ENCODE assay signal across 2 cellular contexts in genomic region chr5:122164831-122165573, GRCh38.
TF ChIP-seq lines count a peak whose summit lies in the region.

No MANE protein-coding gene starts in this region.

TF ChIP-seq in IMR-90, 13 proteins besides CTCF, POLR2A, EP300 and RAD21:
- no peak for TF ChIP-seq RCOR1 (IDR thresholded peaks at IDR 0.05; ENCODE audit: insufficient replicate concordance, low read length)
- TF ChIP-seq ELK1 (IDR thresholded peaks at IDR 0.05; ENCODE audit: borderline replicate concordance, low read depth, low read length): no peak
- no peak for TF ChIP-seq FOS (IDR thresholded peaks at IDR 0.05; ENCODE audit: low read depth, low read length)
- TF ChIP-seq SMC3 (IDR thresholded peaks at IDR 0.05; ENCODE audit: low read depth, low read length): no peak
- TF ChIP-seq NFE2L2 (IDR thresholded peaks at IDR 0.05; ENCODE audit: low read depth, low read length): no peak
- TF ChIP-seq CHD1 (IDR thresholded peaks at IDR 0.05; ENCODE audit: low read depth, low read length): no peak
- no peak for TF ChIP-seq MAZ (IDR thresholded peaks at IDR 0.05; ENCODE audit: borderline replicate concordance, low read depth, low read length)
- no peak for TF ChIP-seq BHLHE40 (IDR thresholded peaks at IDR 0.05; ENCODE audit: low read depth, low read length)
- no peak for TF ChIP-seq USF2 (IDR thresholded peaks at IDR 0.05; ENCODE audit: low read depth, low read length)
- no peak for TF ChIP-seq CEBPB (IDR thresholded peaks at IDR 0.05; ENCODE audit: low read depth, low read length)
- TF ChIP-seq RFX5 (IDR thresholded peaks at IDR 0.05; ENCODE audit: low read depth, low read length): no peak
- no peak for TF ChIP-seq MXI1 (IDR thresholded peaks at IDR 0.05; ENCODE audit: borderline replicate concordance, low read depth, low read length)
- TF ChIP-seq MAFK (IDR thresholded peaks at IDR 0.05; ENCODE audit: low read depth, low read length): no peak

TF ChIP-seq in H1, 55 proteins besides CTCF, POLR2A, EP300 and RAD21:
- TF ChIP-seq CREB1 (IDR thresholded peaks at IDR 0.05) (no peak), CTBP2 (IDR thresholded peaks at IDR 0.05; ENCODE audit: borderline replicate concordance, insufficient read depth, insufficient read length, low read length) (no peak), NANOG (IDR thresholded peaks at IDR 0.05; ENCODE audit: insufficient read depth, low read depth, low read length, poor library complexity, severe bottlenecking) (no peak), KDM4A (IDR thresholded peaks at IDR 0.05; ENCODE audit: low read depth, low read length, severe bottlenecking) (no peak), TCF12 (IDR thresholded peaks at IDR 0.05; ENCODE audit: low read depth, low read length) (no peak), TAF7 (optimal IDR thresholded peaks at IDR 0.05; ENCODE audit: borderline replicate concordance, low read depth, low read length) (no peak), TBP (IDR thresholded peaks at IDR 0.05; ENCODE audit: low read depth, low read length) (no peak), MAFK (IDR thresholded peaks at IDR 0.05; ENCODE audit: low read depth, low read length) (no peak), PHF8 (conservative IDR thresholded peaks at IDR 0.05; ENCODE audit: low read depth, low read length) (no peak), FOSL1 (IDR thresholded peaks at IDR 0.05; ENCODE audit: insufficient read depth, low read depth, low read length) (no peak), E2F6 (IDR thresholded peaks at IDR 0.05) (no peak), TAF1 (IDR thresholded peaks at IDR 0.05; ENCODE audit: low read depth, low read length) (no peak), BRCA1 (IDR thresholded peaks at IDR 0.05; ENCODE audit: low read depth, low read length) (no peak), ASH2L (IDR thresholded peaks at IDR 0.05; ENCODE audit: low read length) (no peak), USF2 (IDR thresholded peaks at IDR 0.05; ENCODE audit: low read length) (no peak), KDM5A (IDR thresholded peaks at IDR 0.05; ENCODE audit: low read length) (no peak)
